19 cellular contexts compared by ENCODE assay signal in the genomic region with DNA sequence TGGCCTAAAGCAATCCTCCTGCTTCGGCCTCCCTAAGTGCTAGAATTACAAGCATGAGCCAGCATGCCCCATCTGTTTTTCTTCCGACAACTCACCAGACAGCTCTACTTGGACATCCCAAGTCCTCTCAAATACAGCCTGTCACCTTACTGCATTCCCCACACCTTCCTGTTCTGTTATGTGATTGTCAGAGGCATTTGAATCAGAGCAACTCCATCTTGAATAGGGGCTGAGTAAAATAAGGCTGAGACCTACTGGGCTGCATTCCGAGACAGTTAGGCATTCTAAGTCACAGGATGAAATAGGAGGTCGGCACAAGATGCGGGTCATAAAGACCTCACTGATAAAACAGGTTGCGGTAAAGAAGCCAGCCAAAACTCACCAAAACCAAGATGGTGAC. TPM values are rescaled to one million over a fixed set of nuclear protein-coding genes. Genes with fewer than 3 reads are reported as not detected.
DNase-seq lines count a peak whose midpoint lies in the region; ATAC-seq, FAIRE-seq and TF ChIP-seq lines count a peak whose summit lies in the region.
"Had no signal": no experiment of that assay in that cellular context is flagged by ENCODE, and none has a peak within 500 bp of the region (broad histone marks: within the 10 kb centered on the region; RNA-seq: fewer than 3 reads in every experiment).

No MANE protein-coding gene starts in this region.

- FAIRE-seq in bronchial epithelial cell (lab: Jason Lieb, UNC): no peak
- FAIRE-seq: A549, HepG2 had no signal

- in situ Hi-C loops in ACHN (cut with HindIII; ENCODE audit: low pct_ligation_motif_present, low pct_unique_long_range_greater_than_20kb, low sequenced_read_pairs): no loop called here

- no peak overlapping the region for H2BK12ac ChIP-seq in trophoblast cell (ENCODE audit: low read length)

- H4K12ac ChIP-seq in trophoblast cell (ENCODE audit: low read depth, low read length): no peak overlapping the region

- WGBS in trophoblast cell (ENCODE audit: extremely low coverage, insufficient coverage, insufficient read length): no CpG with 5 or more reads among the region's 6 CpGs

- no peak overlapping the region for H3K4me3 ChIP-seq in bronchial epithelial cell (ENCODE audit: low read depth, low read length)
- no peak overlapping the region for H3K4me3 ChIP-seq in trophoblast cell (ENCODE audit: low read depth, low read length)
- H3K4me3 ChIP-seq: A549 had no signal

- no peak overlapping the region for H3K4me2 ChIP-seq in trophoblast cell (ENCODE audit: low read length)

- intact Hi-C loops in activated CD4-positive, alpha-beta memory T cell treated with anti-CD3 and anti-CD28 coated beads for 36 hours (cut with micrococcal nuclease): no loop called here

- TF ChIP-seq CTCF in C4-2B (conservative IDR thresholded peaks at IDR 0.05): no peak
- no peak for TF ChIP-seq CTCF in bronchial epithelial cell (IDR thresholded peaks at IDR 0.05; ENCODE audit: insufficient read depth, low read length, severe bottlenecking)

- no peaks in the 10 kb centered on the region for H3K9me3 ChIP-seq in trophoblast cell (ENCODE audit: insufficient read depth, low read depth, low read length)
- H3K9me3 ChIP-seq: A549, BE2C had no signal

- H3K79me2 ChIP-seq in trophoblast cell (ENCODE audit: control insufficient read depth, insufficient read depth, low read length, poor library complexity): no peaks in the 10 kb centered on the region

- H3K4me3 Mint-ChIP-seq in activated T-cell treated with anti-CD3 and anti-CD28 coated beads, Interleukin-2, amount 50 U/mL, for 72 hours: no peak overlapping the region
- H3K4me3 Mint-ChIP-seq in activated CD4-positive, alpha-beta memory T cell treated with anti-CD3 and anti-CD28 coated beads for 36 hours: no peak overlapping the region
- H3K4me3 Mint-ChIP-seq: CD4-positive, alpha-beta T cell; IgD-negative memory B cell had no signal

- H3K4me1 Mint-ChIP-seq in activated T-cell treated with anti-CD3 and anti-CD28 coated beads, Interleukin-2, amount 50 U/mL, for 72 hours (ENCODE audit: low read depth): peaks cover 41% of the 10 kb centered on the region
- H3K4me1 Mint-ChIP-seq in activated CD4-positive, alpha-beta memory T cell treated with anti-CD3 and anti-CD28 coated beads for 36 hours (ENCODE audit: low read depth): peaks cover 37% of the 10 kb centered on the region

- no peak overlapping the region for H2AK5ac ChIP-seq in trophoblast cell (ENCODE audit: low read length)

- H3K4me1 ChIP-seq in trophoblast cell (ENCODE audit: control insufficient read depth in 1 of 2, insufficient read depth in 2 of 2, low read length in 2 of 2): no peaks in the 10 kb centered on the region
- H3K4me1 ChIP-seq: BE2C had no signal

- H2BK5ac ChIP-seq in trophoblast cell (ENCODE audit: low read depth, low read length, poor library complexity): no peak overlapping the region

- no peaks in the 10 kb centered on the region for H3K79me1 ChIP-seq in trophoblast cell (ENCODE audit: low read length)

- H3K18ac ChIP-seq in trophoblast cell (ENCODE audit: low read length): no peak overlapping the region

- H3K27ac ChIP-seq in C4-2B: peak overlapping the region; percentile 16; the same call in 1 of the 2 replicates
- no peak overlapping the region for H3K27ac ChIP-seq in trophoblast cell (ENCODE audit: low read depth, low read length)
- H3K27ac ChIP-seq: 22Rv1 had no signal

- DNase-seq in activated T-cell treated with anti-CD3 and anti-CD28 coated beads, Interleukin-2, amount 50 U/mL, for 72 hours: no peak
- DNase-seq in activated T-cell treated with anti-CD3 and anti-CD28 coated beads for 4 hours: no peak
- DNase-seq in bronchial epithelial cell (ENCODE audit: low read depth): peak; percentile 23
- DNase-seq in trophoblast cell: peak; percentile 88 to 89
- DNase-seq in activated CD4-positive, alpha-beta memory T cell treated with anti-CD3 and anti-CD28 coated beads for 36 hours: no peak
- DNase-seq in ACHN: no peak
- DNase-seq: BE2C; C1 segment of cervical spinal cord; CD4-positive, alpha-beta T cell; DMS79 treated with DMSO at 0.1 percent for 48 hours; GF-D8; GOT3; H7 had no signal

- H3K9ac ChIP-seq in trophoblast cell (ENCODE audit: low read length): no peak overlapping the region

- POLR2A ChIA-PET in activated CD4-positive, alpha-beta memory T cell treated with anti-CD3 and anti-CD28 coated beads for 36 hours (lab: Charles Lee): no interaction called here

- H2BK120ac ChIP-seq in trophoblast cell (ENCODE audit: insufficient read depth, low read length, poor library complexity): no peak overlapping the region

- no peak for ATAC-seq in activated T-cell treated with anti-CD3 and anti-CD28 coated beads, Interleukin-2, amount 50 U/mL, for 72 hours (replicated peaks in 1 of 2)
- ATAC-seq: HCT116, HepG2 had no signal

- H3K36me3 ChIP-seq in bronchial epithelial cell (ENCODE audit: control insufficient read depth, insufficient read depth, low read length) (no peaks in the 10 kb centered on the region), trophoblast cell (ENCODE audit: control insufficient read depth in 1 of 2, insufficient read depth in 2 of 2, low read length in 2 of 2) (peaks cover 0 to 5% of the 10 kb centered on the region in 2 experiments)
- H3K36me3 ChIP-seq: BE2C had no signal

- no peak overlapping the region for H3K23ac ChIP-seq in trophoblast cell (ENCODE audit: low read length)

- H3K27ac Mint-ChIP-seq in activated T-cell treated with anti-CD3 and anti-CD28 coated beads, Interleukin-2, amount 50 U/mL, for 72 hours: peak overlapping the region; percentile 34
- H3K27ac Mint-ChIP-seq in activated CD4-positive, alpha-beta memory T cell treated with anti-CD3 and anti-CD28 coated beads for 36 hours: no peak overlapping the region
- H3K27ac Mint-ChIP-seq: CD4-positive, alpha-beta T cell had no signal

- no peak overlapping the region for H2AFZ ChIP-seq in trophoblast cell (ENCODE audit: insufficient read depth, low read length, poor library complexity)

- no peaks in the 10 kb centered on the region for H3K27me3 ChIP-seq in bronchial epithelial cell (ENCODE audit: control insufficient read depth, insufficient read depth, low read length)
- H3K27me3 ChIP-seq in trophoblast cell (ENCODE audit: insufficient read depth, low read length): no peaks in the 10 kb centered on the region
- H3K27me3 ChIP-seq: BE2C had no signal

- no peaks in the 10 kb centered on the region for H3K27me3 Mint-ChIP-seq in activated T-cell treated with anti-CD3 and anti-CD28 coated beads, Interleukin-2, amount 50 U/mL, for 72 hours (ENCODE audit: low read depth)
- H3K27me3 Mint-ChIP-seq in activated CD4-positive, alpha-beta memory T cell treated with anti-CD3 and anti-CD28 coated beads for 36 hours: no peaks in the 10 kb centered on the region
- H3K27me3 Mint-ChIP-seq: CD4-positive, alpha-beta T cell; IgD-negative memory B cell had no signal

- H4K8ac ChIP-seq in trophoblast cell (ENCODE audit: low read depth, low read length): no peak overlapping the region

- H3K4ac ChIP-seq in trophoblast cell (ENCODE audit: low read depth, low read length): no peak overlapping the region

- no peak overlapping the region for H4K91ac ChIP-seq in trophoblast cell (ENCODE audit: low read depth, low read length)

- H3K9me3 Mint-ChIP-seq in activated T-cell treated with anti-CD3 and anti-CD28 coated beads, Interleukin-2, amount 50 U/mL, for 72 hours: no peaks in the 10 kb centered on the region
- H3K9me3 Mint-ChIP-seq in activated CD4-positive, alpha-beta memory T cell treated with anti-CD3 and anti-CD28 coated beads for 36 hours: no peaks in the 10 kb centered on the region
- H3K9me3 Mint-ChIP-seq: CD4-positive, alpha-beta T cell; IgD-negative memory B cell had no signal

- CTCF ChIA-PET in activated CD4-positive, alpha-beta memory T cell treated with anti-CD3 and anti-CD28 coated beads for 36 hours (lab: Charles Lee): no interaction called here

- peaks cover 16 to 26% of the 10 kb centered on the region in 2 donors for H3K36me3 Mint-ChIP-seq in activated T-cell treated with anti-CD3 and anti-CD28 coated beads, Interleukin-2, amount 50 U/mL, for 72 hours (ENCODE audit: insufficient read depth in 2 of 2)
- peaks cover 26% of the 10 kb centered on the region for H3K36me3 Mint-ChIP-seq in activated CD4-positive, alpha-beta memory T cell treated with anti-CD3 and anti-CD28 coated beads for 36 hours

- no peak overlapping the region for H3K14ac ChIP-seq in trophoblast cell (ENCODE audit: low read length)

RNA-seq across cellular contexts. Expression of a gene that starts 17.3 kb away (rescaled TPM):
- total RNA-seq in activated T-cell treated with anti-CD3 and anti-CD28 coated beads, Interleukin-2, amount 50 U/mL, for 72 hours: 10 to 100 TPM; 28.3 to 29.7 TPM
- 17.1 and 17.3 TPM in 2 replicates for total RNA-seq in bronchial epithelial cell
- polyA plus RNA-seq in trophoblast cell (2013): 25.7 and 27.4 TPM in 2 replicates
- total RNA-seq in activated CD4-positive, alpha-beta memory T cell treated with anti-CD3 and anti-CD28 coated beads for 36 hours: 10 to 100 TPM; 24.8 to 25.0 TPM

Comparison
In these comparisons a context has a peak if more than half of its experiments do, and no peak if none do; other contexts are left out.
1. DNase-seq: peak in bronchial epithelial cell (single experiment) and trophoblast cell (2 of 2); none in activated T-cell treated with anti-CD3 and anti-CD28 coated beads, Interleukin-2, amount 50 U/mL, for 72 hours (0 of 2), activated T-cell treated with anti-CD3 and anti-CD28 coated beads for 4 hours (single experiment), activated CD4-positive, alpha-beta memory T cell treated with anti-CD3 and anti-CD28 coated beads for 36 hours (single experiment) and ACHN (single experiment).